In the genomic region with DNA sequence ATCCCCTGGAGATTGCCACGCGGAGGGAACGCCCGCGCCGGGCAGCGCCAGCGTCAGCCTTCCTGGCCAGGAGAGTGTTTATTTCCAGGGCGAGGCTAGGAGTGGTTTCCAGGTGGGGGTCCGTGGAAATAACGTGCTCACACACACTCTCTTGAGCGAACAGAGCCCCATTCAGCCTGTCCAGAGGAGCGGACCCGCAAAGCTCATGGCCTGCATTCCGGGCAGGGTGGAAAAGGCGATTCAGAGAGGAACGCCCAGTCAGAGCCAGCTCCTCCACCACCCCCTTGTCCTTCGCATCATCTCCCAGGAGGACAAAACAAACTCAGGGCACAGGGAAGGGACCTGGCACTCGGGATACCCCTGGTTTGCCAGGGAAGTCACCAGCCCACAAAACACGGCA, we compare ENCODE assay signal across 25 cellular contexts. TPM values are rescaled to one million over a fixed set of nuclear protein-coding genes. Genes with fewer than 3 reads are reported as not detected.
"Had no signal": no experiment of that assay in that cellular context is flagged by ENCODE, and none has a peak within 500 bp of the region (broad histone marks: within the 10 kb centered on the region; RNA-seq: fewer than 3 reads in every experiment).

No MANE protein-coding gene starts in this region.

- H3K9me3 ChIP-seq: esophagus squamous epithelium, mucosa of descending colon, right lobe of liver, thoracic aorta, tibial nerve, upper lobe of left lung had no signal

- H3K9me3 Mint-ChIP-seq: effector memory CD8-positive, alpha-beta T cell; mesothelial cell of epicardium; stimulated activated naive CD8-positive, alpha-beta T cell treated with anti-CD3 and anti-CD28 coated beads, Interleukin-15, Interleukin-2, amounts not matched to agents 100 ng/mL and 50 ng/mL, for 24 hours had no signal

- H3K4me3 ChIP-seq: esophagus squamous epithelium, lung, mucosa of descending colon, right lobe of liver, thoracic aorta, tibial nerve, upper lobe of left lung had no signal

- H3K9ac ChIP-seq: parathyroid adenoma had no signal

- H3K27me3 Mint-ChIP-seq: stimulated activated naive B cell treated with anti-CD40 and anti-IgM and Interleukin-4, amounts not matched to agents 10 μg/mL and 1 μg/mL and 100 μg/mL, for 72 hours; stimulated activated naive CD8-positive, alpha-beta T cell treated with anti-CD3 and anti-CD28 coated beads, Interleukin-15, Interleukin-2, amounts not matched to agents 100 ng/mL and 50 ng/mL, for 24 hours had no signal

- DNase-seq: cortex of kidney; effector memory CD8-positive, alpha-beta T cell; erythroblast; esophagus squamous epithelium; foreskin melanocyte; mesenchymal stem cell; mucosa of descending colon; naive thymus-derived CD4-positive, alpha-beta T cell; nucleus accumbens; right lobe of liver; small intestine; stimulated activated CD4-positive, alpha-beta T cell treated with anti-CD3 and anti-CD28 coated beads, Interleukin-15, amount 100 ng/mL, for 24 hours; stimulated activated CD4-positive, alpha-beta T cell treated with anti-CD3 and anti-CD28 coated beads, Interleukin-2, amount 100 ng/mL, for 48 hours; stimulated activated naive B cell treated with anti-CD40 and anti-IgM and Interleukin-4, amounts not matched to agents 10 μg/mL and 1 μg/mL and 100 μg/mL, for 72 hours; upper lobe of left lung had no signal

- FAIRE-seq: endometrium, keratinocyte, small intestine had no signal

- H3K4me1 ChIP-seq: parathyroid adenoma, right lobe of liver, upper lobe of left lung had no signal

- H3K27ac Mint-ChIP-seq: effector memory CD8-positive, alpha-beta T cell; mesothelial cell of epicardium; progenitor cell of endocrine pancreas; stimulated activated naive B cell treated with anti-CD40 and anti-IgM and Interleukin-4, amounts not matched to agents 10 μg/mL and 1 μg/mL and 100 μg/mL, for 72 hours; stimulated activated naive CD8-positive, alpha-beta T cell treated with anti-CD3 and anti-CD28 coated beads, Interleukin-15, Interleukin-2, amounts not matched to agents 100 ng/mL and 50 ng/mL, for 24 hours had no signal

- H3K27me3 ChIP-seq: esophagus squamous epithelium, right lobe of liver, tibial nerve, upper lobe of left lung had no signal

- H3K79me2 ChIP-seq: parathyroid adenoma had no signal

- H3K27ac ChIP-seq: esophagus squamous epithelium, parathyroid adenoma, right lobe of liver, thoracic aorta, upper lobe of left lung had no signal

- H3K36me3 ChIP-seq: esophagus squamous epithelium, right lobe of liver, thoracic aorta, tibial nerve, upper lobe of left lung had no signal

- H3K36me3 Mint-ChIP-seq: mesothelial cell of epicardium had no signal

- H3K4me3 Mint-ChIP-seq: effector memory CD8-positive, alpha-beta T cell; mesothelial cell of epicardium; naive thymus-derived CD4-positive, alpha-beta T cell; stimulated activated naive B cell treated with anti-CD40 and anti-IgM and Interleukin-4, amounts not matched to agents 10 μg/mL and 1 μg/mL and 100 μg/mL, for 72 hours; stimulated activated naive CD8-positive, alpha-beta T cell treated with anti-CD3 and anti-CD28 coated beads, Interleukin-15, Interleukin-2, amounts not matched to agents 100 ng/mL and 50 ng/mL, for 24 hours had no signal

- H2AFZ ChIP-seq: parathyroid adenoma had no signal

RNA-seq across cellular contexts. Expression of a gene that starts 40.2 kb away (rescaled TPM):
- total RNA-seq: dermis microvascular lymphatic vessel endothelial cell had no signal
